ENCODE assay signal across 17 cellular contexts in genomic region chr22:26131755-26132154, GRCh38. TPM values are rescaled to one million over a fixed set of nuclear protein-coding genes. Genes with fewer than 3 reads are reported as not detected.
DNase-seq lines count a peak whose midpoint lies in the region; ATAC-seq and TF ChIP-seq lines count a peak whose summit lies in the region.
"Had no signal": no experiment of that assay in that cellular context is flagged by ENCODE, and none has a peak within 500 bp of the region (broad histone marks: within the 10 kb centered on the region; RNA-seq: fewer than 3 reads in every experiment).

No MANE protein-coding gene starts in this region.

- CTCF ChIA-PET in WTC11 (lab: Charles Lee) (interaction anchor here (1.0 to 5.7 kb wide), 3 partner anchors 41 to 229 kb away, joined by 3 to 22 read pairs (median 5); no protein-coding TSS in a partner anchor), T-cell (lab: Charles Lee) (no interaction called here)

- no peaks in the 10 kb centered on the region for H3K79me2 ChIP-seq in neural cell (replicated peaks; ENCODE audit: insufficient read depth, low read length)

- no peaks in the 10 kb centered on the region for H4K20me1 ChIP-seq in neural cell (ENCODE audit: insufficient read depth)

- TF ChIP-seq EP300 in neural cell (conservative IDR thresholded peaks at IDR 0.05; ENCODE audit: poor library complexity, severe bottlenecking), result peak; percentile 18

- DNase-seq in WTC11 (ENCODE audit: low spot score) (no peak), endodermal cell (peak; percentile 45), NCI-H1048 (lab: John Stamatoyannopoulos, UW) (no peak), immature natural killer cell (no peak), T-cell (no peak)
- DNase-seq: ACHN; BE2C; C1 segment of cervical spinal cord; CD4-positive, CD25-positive, alpha-beta regulatory T cell; CD8-positive, alpha-beta memory T cell; COR-L47; GOT3 had no signal

- H3F3A ChIP-seq in neural cell (ENCODE audit: insufficient read depth, low read length, poor library complexity, severe bottlenecking), result no peaks in the 10 kb centered on the region

- no peak overlapping the region for H3K4me3 Mint-ChIP-seq in WTC11
- H3K4me3 Mint-ChIP-seq in endodermal cell, result no peak overlapping the region
- H3K4me3 Mint-ChIP-seq in immature natural killer cell, result no peak overlapping the region
- H3K4me3 Mint-ChIP-seq in T-cell, result no peak overlapping the region
- H3K4me3 Mint-ChIP-seq: CD4-positive, CD25-positive, alpha-beta regulatory T cell; CD8-positive, alpha-beta memory T cell had no signal

- TF ChIP-seq CTCF in WTC11 (IDR thresholded peaks at IDR 0.05), result no peak
- no peak for TF ChIP-seq CTCF in endodermal cell (conservative IDR thresholded peaks at IDR 0.05)
- TF ChIP-seq CTCF in neural cell (IDR thresholded peaks at IDR 0.05; ENCODE audit: poor library complexity, severe bottlenecking), result no peak

- H3K36me3 ChIP-seq in endodermal cell (ENCODE audit: control insufficient read depth, insufficient read depth, low read length) (no peaks in the 10 kb centered on the region), neural cell (ENCODE audit: insufficient read depth, low read length) (no peaks in the 10 kb centered on the region)
- H3K36me3 ChIP-seq: BE2C, HAP-1 had no signal

- H3K9ac ChIP-seq in endodermal cell (ENCODE audit: extremely low read depth, low read length, poor library complexity, severe bottlenecking), result no peak overlapping the region
- H3K9ac ChIP-seq in neural cell (ENCODE audit: low read length), result no peak overlapping the region

- H3K9me3 ChIP-seq in endodermal cell (ENCODE audit: control insufficient read depth, low read length) (no peaks in the 10 kb centered on the region), neural cell (ENCODE audit: low read length) (no peaks in the 10 kb centered on the region)
- H3K9me3 ChIP-seq: BE2C, HAP-1 had no signal

- H3K27ac ChIP-seq in endodermal cell (ENCODE audit: low read depth, low read length) (no peak overlapping the region), neural cell (ENCODE audit: low read length) (peak overlapping the region; percentile 14)
- H3K27ac ChIP-seq: HL-60 had no signal

- ATAC-seq in WTC11, result peak; percentile 43
- no peak for ATAC-seq in T-cell (replicated peaks in 1 of 4)
- ATAC-seq in GM18867 (IDR thresholded peaks at IDR 0.05; ENCODE audit: unreplicated experiment), result no peak

- H3K4me2 ChIP-seq in neural cell (ENCODE audit: low read length), result no peak overlapping the region

- H3K27me3 Mint-ChIP-seq in WTC11 (ENCODE audit: low read depth), result no peaks in the 10 kb centered on the region
- H3K27me3 Mint-ChIP-seq in endodermal cell (ENCODE audit: insufficient read depth), result no peaks in the 10 kb centered on the region
- H3K27me3 Mint-ChIP-seq in immature natural killer cell (ENCODE audit: low read depth in 3 of 3), result peaks cover 2 to 3% (median 2%) of the 10 kb centered on the region in 3 donors
- H3K27me3 Mint-ChIP-seq in T-cell, result peaks cover 4 to 8% of the 10 kb centered on the region in 2 donors
- H3K27me3 Mint-ChIP-seq: CD4-positive, CD25-positive, alpha-beta regulatory T cell had no signal

- no peak overlapping the region for H3K4me3 ChIP-seq in endodermal cell (ENCODE audit: low read length)
- H3K4me3 ChIP-seq in neural cell (ENCODE audit: low read length), result peak overlapping the region; percentile 7
- H3K4me3 ChIP-seq: HAP-1 had no signal

- POLR2A ChIA-PET in WTC11 (lab: Charles Lee) (no interaction called here), T-cell (lab: Charles Lee) (no interaction called here)

- H3K9me2 ChIP-seq in neural cell (ENCODE audit: insufficient read depth, low read length), result no peaks in the 10 kb centered on the region

- H3K27me3 ChIP-seq in endodermal cell (ENCODE audit: control insufficient read depth, insufficient read depth, low read length, poor library complexity, severe bottlenecking) (no peaks in the 10 kb centered on the region), neural cell (ENCODE audit: insufficient read depth, low read depth, low read length) (no peaks in the 10 kb centered on the region)

- 0 out of 2 replicates have a peak overlapping the region, but pooled peaks have one; percentile 10 for H3K27ac Mint-ChIP-seq in WTC11
- no peak overlapping the region for H3K27ac Mint-ChIP-seq in endodermal cell
- H3K27ac Mint-ChIP-seq in immature natural killer cell, result no peak overlapping the region
- no peak overlapping the region for H3K27ac Mint-ChIP-seq in T-cell
- H3K27ac Mint-ChIP-seq: CD4-positive, CD25-positive, alpha-beta regulatory T cell; CD8-positive, alpha-beta memory T cell had no signal

- no peaks in the 10 kb centered on the region for H3K9me3 Mint-ChIP-seq in WTC11
- no peaks in the 10 kb centered on the region for H3K9me3 Mint-ChIP-seq in endodermal cell
- H3K9me3 Mint-ChIP-seq in immature natural killer cell, result no peaks in the 10 kb centered on the region
- no peaks in the 10 kb centered on the region for H3K9me3 Mint-ChIP-seq in T-cell
- H3K9me3 Mint-ChIP-seq: CD4-positive, CD25-positive, alpha-beta regulatory T cell; CD8-positive, alpha-beta memory T cell had no signal

- H3K36me3 Mint-ChIP-seq in WTC11, result no peaks in the 10 kb centered on the region
- H3K36me3 Mint-ChIP-seq in endodermal cell (ENCODE audit: low read depth), result no peaks in the 10 kb centered on the region
- no peaks in the 10 kb centered on the region for H3K36me3 Mint-ChIP-seq in immature natural killer cell
- H3K36me3 Mint-ChIP-seq in T-cell, result no peaks in the 10 kb centered on the region
- H3K36me3 Mint-ChIP-seq: CD4-positive, CD25-positive, alpha-beta regulatory T cell; CD8-positive, alpha-beta memory T cell had no signal

- H3K4me1 Mint-ChIP-seq in WTC11 (peaks cover 19% of the 10 kb centered on the region), endodermal cell (peaks cover 12% of the 10 kb centered on the region), immature natural killer cell (no peaks in the 10 kb centered on the region), T-cell (no peaks in the 10 kb centered on the region)
- H3K4me1 Mint-ChIP-seq: CD4-positive, CD25-positive, alpha-beta regulatory T cell; CD8-positive, alpha-beta memory T cell had no signal

- no peak for TF ChIP-seq RAD21 in neural cell (conservative IDR thresholded peaks at IDR 0.05)

- H3K4me1 ChIP-seq in endodermal cell (ENCODE audit: control insufficient read depth, insufficient read depth, low read length), result no peaks in the 10 kb centered on the region
- H3K4me1 ChIP-seq: BE2C, HAP-1 had no signal

- no peak overlapping the region for H2AFZ ChIP-seq in neural cell (ENCODE audit: low read depth, low read length)

- WGBS in endodermal cell (ENCODE audit: insufficient coverage in 1 of 2, insufficient read length in 1 of 2), 2 experiments, result 44 to 77% methylated on average over 3 to 7 of the region's 7 CpGs

TF ChIP-seq in WTC11, 78 proteins besides CTCF, POLR2A, EP300 and RAD21 (continues in another document):
- no peak for TF ChIP-seq IRF2 (CRISPR knock-in tag; IDR thresholded peaks at IDR 0.05; ENCODE audit: borderline replicate concordance, low read depth)
- TF ChIP-seq ZNF423 (CRISPR knock-in tag; IDR thresholded peaks at IDR 0.05), result no peak
- no peak for TF ChIP-seq ERG (CRISPR knock-in tag; IDR thresholded peaks at IDR 0.05)

TF ChIP-seq in neural cell, 6 proteins besides CTCF, POLR2A, EP300 and RAD21:
- TF ChIP-seq EZH2 (IDR thresholded peaks at IDR 0.05; ENCODE audit: borderline replicate concordance, insufficient read depth, low read length, poor library complexity, severe bottlenecking) (no peak), POLR2AphosphoS5 (IDR thresholded peaks at IDR 0.05) (peak; percentile 66), SMC3 (conservative IDR thresholded peaks at IDR 0.05; ENCODE audit: poor library complexity) (no peak)

RNA-seq across cellular contexts. Expression of gene SEZ6L, which starts 37.5 kb away (rescaled TPM):
- total RNA-seq in WTC11 (2021), result 0.57 to 1.1 TPM (median 0.57 TPM) in 3 replicates
- 10 to 100 TPM; 32.1 to 39.4 TPM for total RNA-seq in endodermal cell
- 12.1 TPM for polyA plus RNA-seq in endodermal cell (2013, experiment 1 of 2)
- polyA plus RNA-seq in endodermal cell (2013, experiment 2 of 2), result 12.8 TPM
- 31.9 and 36.5 TPM in 2 replicates for polyA plus RNA-seq in neural cell
- 57.7 and 69.7 TPM in 2 replicates for polyA minus RNA-seq in neural cell
- 1 to 10 TPM in 1 of 3 donors, under 1 TPM in 1, not detected in 1; 0.20 to 1.7 TPM for polyA plus RNA-seq in immature natural killer cell
- not detected for total RNA-seq in T-cell
- total RNA-seq: CD4-positive, CD25-positive, alpha-beta regulatory T cell; CD8-positive, alpha-beta memory T cell; HT1080 had no signal
- polyA plus RNA-seq: CD4-positive, CD25-positive, alpha-beta regulatory T cell; CD8-positive, alpha-beta memory T cell had no signal

Comparison
In these comparisons a context has a peak if more than half of its experiments do, and no peak if none do; other contexts are left out.
1. RNA of gene SEZ6L, which starts 37.5 kb away (total RNA-seq): 32.1 to 39.4 TPM in endodermal cell; 0.57 to 1.1 TPM in WTC11 and not detected in T-cell; every median in the first group is over 10 times any median in the second.